ENCODE assay signal across 11 cellular contexts in the genomic region with DNA sequence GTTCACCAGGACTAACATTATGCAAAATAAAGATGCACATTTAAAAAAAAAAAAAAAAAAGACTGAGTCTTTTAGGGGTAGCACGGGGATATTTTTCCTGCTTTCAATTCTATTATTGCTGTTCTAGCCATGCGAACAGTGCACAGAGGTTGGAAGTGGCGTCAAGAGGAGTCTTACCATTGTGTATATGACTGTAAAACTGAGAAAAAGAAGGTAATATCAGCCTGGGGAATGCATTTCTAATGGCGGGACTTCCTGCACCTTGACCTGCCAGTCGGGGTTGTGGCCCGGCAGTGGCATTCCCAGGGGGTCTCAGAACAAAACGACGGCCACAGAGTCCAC. TPM values are rescaled to one million over a fixed set of nuclear protein-coding genes. Genes with fewer than 3 reads are reported as not detected.
A peak's percentile ranks its signal among the peaks of the same experiment; 100 is the strongest.
DNase-seq lines count a peak whose midpoint lies in the region; ATAC-seq and TF ChIP-seq lines count a peak whose summit lies in the region.
"Had no signal": no experiment of that assay in that cellular context is flagged by ENCODE, and none has a peak within 500 bp of the region (broad histone marks: within the 10 kb centered on the region; RNA-seq: fewer than 3 reads in every experiment).

No MANE protein-coding gene starts in this region.

- no peak for ATAC-seq in Right ventricle myocardium superior (ENCODE audit: poor library complexity)
- peak in 1 of 2 donors; percentile 30 for ATAC-seq in naive thymus-derived CD8-positive, alpha-beta T cell
- no peak for ATAC-seq in GM21381 (IDR thresholded peaks at IDR 0.05; ENCODE audit: unreplicated experiment)

- H3K9me3 ChIP-seq in right atrium auricular region (peaks cover 0 to 8% of the 10 kb centered on the region in 2 donors), vagina (no peaks in the 10 kb centered on the region)
- H3K9me3 ChIP-seq: neutrophil had no signal

- H3K4me3 Mint-ChIP-seq in chondrocyte (ENCODE audit: unreplicated experiment), result peak overlapping the region; percentile 74
- H3K4me3 Mint-ChIP-seq in naive thymus-derived CD8-positive, alpha-beta T cell, result peak overlapping the region; percentile 43 to 93 (median 72)

- POLR2A ChIA-PET in naive thymus-derived CD8-positive, alpha-beta T cell (lab: Charles Lee), result no interaction called here

- H3K27me3 ChIP-seq in right atrium auricular region (peaks cover 38 to 52% of the 10 kb centered on the region in 2 donors), vagina (peaks cover 23% of the 10 kb centered on the region)

- DNase-seq in right atrium auricular region (ENCODE audit: low spot score) (no peak), Right ventricle myocardium superior (no peak), chondrocyte (ENCODE audit: low spot score) (no peak), vagina (ENCODE audit: extremely low spot score in 2 of 2) (no peak), SIG-M5 (lab: John Stamatoyannopoulos, UW) (no peak)
- no peak for DNase-seq in naive thymus-derived CD8-positive, alpha-beta T cell
- no peak for DNase-seq in effector CD4-positive, alpha-beta T cell
- DNase-seq: DND-41 had no signal

- H3K27ac ChIP-seq in right atrium auricular region (peak overlapping the region in 1 of 2 donors; percentile 50), vagina (no peak overlapping the region)
- H3K27ac ChIP-seq: neutrophil, SK-N-MC had no signal

- TF ChIP-seq CTCF in right atrium auricular region (IDR thresholded peaks at IDR 0.05) (no peak), chondrocyte (IDR thresholded peaks at IDR 0.05) (no peak), vagina (IDR thresholded peaks at IDR 0.05) (no peak)

- H3K4me1 ChIP-seq in right atrium auricular region, result peaks cover 0 to 23% of the 10 kb centered on the region in 2 donors
- H3K4me1 ChIP-seq in vagina, result peaks cover 24% of the 10 kb centered on the region

- no peak for TF ChIP-seq POLR2A in vagina (IDR thresholded peaks at IDR 0.05)

- H3K27me3 Mint-ChIP-seq in chondrocyte (ENCODE audit: low read depth), result peaks cover 76% of the 10 kb centered on the region
- peaks cover 61 to 88% (median 79%) of the 10 kb centered on the region in 5 donors for H3K27me3 Mint-ChIP-seq in naive thymus-derived CD8-positive, alpha-beta T cell

- intact Hi-C loops in Right ventricle myocardium superior (cut with DNase I) (no loop called here), vagina (cut with DNase I) (no loop called here)

- peaks cover 5% of the 10 kb centered on the region for H3K36me3 Mint-ChIP-seq in chondrocyte (ENCODE audit: low read depth)
- peaks cover 0 to 20% (median 3%) of the 10 kb centered on the region in 3 donors for H3K36me3 Mint-ChIP-seq in naive thymus-derived CD8-positive, alpha-beta T cell

- H3K36me3 ChIP-seq in right atrium auricular region (no peaks in the 10 kb centered on the region), vagina (no peaks in the 10 kb centered on the region)
- H3K36me3 ChIP-seq: neutrophil had no signal

- peaks cover 7% of the 10 kb centered on the region for H3K9me3 Mint-ChIP-seq in chondrocyte (ENCODE audit: low read depth)
- H3K9me3 Mint-ChIP-seq in naive thymus-derived CD8-positive, alpha-beta T cell, result peaks cover 0 to 11% (median 0%) of the 10 kb centered on the region in 9 donors

- H3K4me1 Mint-ChIP-seq in chondrocyte (ENCODE audit: low read depth), result peaks cover 26% of the 10 kb centered on the region
- H3K4me1 Mint-ChIP-seq in naive thymus-derived CD8-positive, alpha-beta T cell, result peaks cover 14 to 33% (median 30%) of the 10 kb centered on the region in 4 donors

- H3K4me3 ChIP-seq in right atrium auricular region (peak overlapping the region; percentile 12 to 50), vagina (peak overlapping the region; percentile 33 to 48)
- H3K4me3 ChIP-seq: SK-N-MC had no signal

- no peak overlapping the region for H3K27ac Mint-ChIP-seq in chondrocyte (ENCODE audit: unreplicated experiment)
- no peak overlapping the region for H3K27ac Mint-ChIP-seq in naive thymus-derived CD8-positive, alpha-beta T cell

RNA-seq across cellular contexts. Expression of a gene that starts 13.2 kb away (rescaled TPM):
- under 1 TPM; 0.70 to 0.86 TPM for total RNA-seq in right atrium auricular region
- total RNA-seq in Right ventricle myocardium superior, result 0.19 TPM
- total RNA-seq in chondrocyte, result 4.5 to 5.1 TPM (median 5.0 TPM) in 3 replicates
- not detected for total RNA-seq in naive thymus-derived CD8-positive, alpha-beta T cell
- polyA plus RNA-seq in naive thymus-derived CD8-positive, alpha-beta T cell, result not detected
- not detected for total RNA-seq in vagina

RNA-seq across cellular contexts. Expression of a gene that starts 48.5 kb away (rescaled TPM):
- total RNA-seq in right atrium auricular region, result not detected
- 0.43 TPM for total RNA-seq in Right ventricle myocardium superior
- total RNA-seq in chondrocyte, result 3.7 to 5.0 TPM (median 3.9 TPM) in 3 replicates
- not detected for total RNA-seq in naive thymus-derived CD8-positive, alpha-beta T cell
- not detected for polyA plus RNA-seq in naive thymus-derived CD8-positive, alpha-beta T cell
- total RNA-seq in vagina, result not detected

RNA-seq across cellular contexts. Expression of a gene that starts 51.6 kb away (rescaled TPM):
- total RNA-seq in right atrium auricular region, result not detected
- not detected for total RNA-seq in Right ventricle myocardium superior
- not detected in 3 replicates for total RNA-seq in chondrocyte
- total RNA-seq in naive thymus-derived CD8-positive, alpha-beta T cell, result not detected
- not detected for polyA plus RNA-seq in naive thymus-derived CD8-positive, alpha-beta T cell
- total RNA-seq in vagina, result 2.5 TPM
